12 cellular contexts compared by ENCODE assay signal in genomic region chr16:51113254-51114125, GRCh38. TPM values are rescaled to one million over a fixed set of nuclear protein-coding genes. Genes with fewer than 3 reads are reported as not detected.
DNase-seq lines count a peak whose midpoint lies in the region; ATAC-seq and TF ChIP-seq lines count a peak whose summit lies in the region.
"Had no signal": no experiment of that assay in that cellular context is flagged by ENCODE, and none has a peak within 500 bp of the region (broad histone marks: within the 10 kb centered on the region; RNA-seq: fewer than 3 reads in every experiment).

No MANE protein-coding gene starts in this region.

- H3K36me3 Mint-ChIP-seq in glutamatergic neuron (ENCODE audit: unreplicated experiment), result no peaks in the 10 kb centered on the region
- H3K36me3 Mint-ChIP-seq in naive thymus-derived CD4-positive, alpha-beta T cell, result no peaks in the 10 kb centered on the region
- H3K36me3 Mint-ChIP-seq: CD8-positive, alpha-beta memory T cell; immature natural killer cell had no signal

- H3K4me3 Mint-ChIP-seq in glutamatergic neuron (ENCODE audit: unreplicated experiment), result peak overlapping the region; percentile 74
- H3K4me3 Mint-ChIP-seq in naive thymus-derived CD4-positive, alpha-beta T cell, result peak overlapping the region in 1 of 10 donors; percentile 9
- H3K4me3 Mint-ChIP-seq: CD8-positive, alpha-beta memory T cell; immature natural killer cell had no signal

- peaks cover 36% of the 10 kb centered on the region for H3K4me1 Mint-ChIP-seq in glutamatergic neuron (ENCODE audit: low read depth, unreplicated experiment)
- no peaks in the 10 kb centered on the region for H3K4me1 Mint-ChIP-seq in naive thymus-derived CD4-positive, alpha-beta T cell
- H3K4me1 Mint-ChIP-seq: CD8-positive, alpha-beta memory T cell; immature natural killer cell had no signal

- peaks cover 8% of the 10 kb centered on the region for H3K9me3 Mint-ChIP-seq in glutamatergic neuron (ENCODE audit: unreplicated experiment)
- peaks cover 0 to 13% (median 3%) of the 10 kb centered on the region in 11 donors for H3K9me3 Mint-ChIP-seq in naive thymus-derived CD4-positive, alpha-beta T cell

- H3K4me3 ChIP-seq in naive thymus-derived CD4-positive, alpha-beta T cell (ENCODE audit: low read length), result no peak overlapping the region

- DNase-seq in glutamatergic neuron (peak; percentile 42), retina (peak; percentile 57), Ammon's horn (ENCODE audit: low spot score) (no peak), 8988T (no peak)
- DNase-seq in naive thymus-derived CD4-positive, alpha-beta T cell, result no peak
- DNase-seq: activated effector memory CD4-positive, alpha-beta T cell treated with anti-CD3 and anti-CD28 coated beads, Interleukin-2, amount 50 U/mL, for 16 hours; CD8-positive, alpha-beta memory T cell; immature natural killer cell had no signal

- H3K27me3 Mint-ChIP-seq in glutamatergic neuron (ENCODE audit: unreplicated experiment), result peaks cover 10% of the 10 kb centered on the region
- H3K27me3 Mint-ChIP-seq in naive thymus-derived CD4-positive, alpha-beta T cell, result peaks cover 47 to 65% (median 60%) of the 10 kb centered on the region in 5 donors

- H3K27ac ChIP-seq in naive thymus-derived CD4-positive, alpha-beta T cell (ENCODE audit: low read depth, low read length), result no peak overlapping the region
- H3K27ac ChIP-seq: breast epithelium, epithelial cell of prostate had no signal

- no peaks in the 10 kb centered on the region for H3K4me1 ChIP-seq in naive thymus-derived CD4-positive, alpha-beta T cell (ENCODE audit: control insufficient read depth in 2 of 2, insufficient read depth in 2 of 2, low read length in 2 of 2)
- H3K4me1 ChIP-seq: breast epithelium had no signal

- POLR2A ChIA-PET in naive thymus-derived CD4-positive, alpha-beta T cell (lab: Charles Lee), result no interaction called here

- peak overlapping the region; percentile 83 for H3K27ac Mint-ChIP-seq in glutamatergic neuron (ENCODE audit: unreplicated experiment)
- no peak overlapping the region for H3K27ac Mint-ChIP-seq in naive thymus-derived CD4-positive, alpha-beta T cell
- H3K27ac Mint-ChIP-seq: CD8-positive, alpha-beta memory T cell; immature natural killer cell had no signal

- H3K9me3 ChIP-seq in naive thymus-derived CD4-positive, alpha-beta T cell (ENCODE audit: control insufficient read depth in 2 of 3, low read length in 3 of 3), result no peaks in the 10 kb centered on the region
- H3K9me3 ChIP-seq: breast epithelium had no signal

- peak; percentile 60 for ATAC-seq in GM18907 (IDR thresholded peaks at IDR 0.05; ENCODE audit: unreplicated experiment)
- ATAC-seq in HG03378 (IDR thresholded peaks at IDR 0.05; ENCODE audit: unreplicated experiment), result peak; percentile 71
- no peak for ATAC-seq in naive thymus-derived CD4-positive, alpha-beta T cell

- no peaks in the 10 kb centered on the region for H3K36me3 ChIP-seq in naive thymus-derived CD4-positive, alpha-beta T cell (ENCODE audit: control insufficient read depth in 2 of 3, insufficient read depth in 3 of 3, low read length in 3 of 3)
- H3K36me3 ChIP-seq: breast epithelium had no signal

- no peak for TF ChIP-seq CTCF in glutamatergic neuron (IDR thresholded peaks at IDR 0.05; ENCODE audit: partially characterized antibody, unreplicated experiment)

- intact Hi-C loops in naive thymus-derived CD4-positive, alpha-beta T cell (cut with micrococcal nuclease), result no loop called here

- H3K27me3 ChIP-seq in naive thymus-derived CD4-positive, alpha-beta T cell (ENCODE audit: control insufficient read depth in 2 of 2, insufficient read depth in 2 of 2, low read length in 2 of 2), result no peaks in the 10 kb centered on the region

- CTCF ChIA-PET in naive thymus-derived CD4-positive, alpha-beta T cell (lab: Charles Lee), result no interaction called here

RNA-seq across cellular contexts. Expression of gene SALL1, which starts 37.6 kb away (rescaled TPM):
- 35.7 TPM for total RNA-seq in glutamatergic neuron (ENCODE audit: unreplicated experiment)
- total RNA-seq in naive thymus-derived CD4-positive, alpha-beta T cell, result not detected
- not detected for polyA plus RNA-seq in naive thymus-derived CD4-positive, alpha-beta T cell
- total RNA-seq: CD8-positive, alpha-beta memory T cell had no signal
- polyA plus RNA-seq: CD8-positive, alpha-beta memory T cell; immature natural killer cell had no signal

Comparison
In these comparisons a context has a peak if more than half of its experiments do, and no peak if none do; other contexts are left out.
1. DNase-seq: peak in glutamatergic neuron (single experiment) and retina (single experiment); none in naive thymus-derived CD4-positive, alpha-beta T cell (0 of 9), Ammon's horn (single experiment) and 8988T (single experiment).
2. RNA of gene SALL1, which starts 37.6 kb away (total RNA-seq): 35.7 TPM in glutamatergic neuron (single experiment); not detected in naive thymus-derived CD4-positive, alpha-beta T cell; every median in the first group is over 10 times any median in the second.